Comparison of ENCODE assay signal across 16 cellular contexts in genomic region chr5:175107028-175107588, GRCh38.
A peak's percentile ranks its signal among the peaks of the same experiment; 100 is the strongest.
DNase-seq lines count a peak whose midpoint lies in the region; ATAC-seq, FAIRE-seq and TF ChIP-seq lines count a peak whose summit lies in the region.
"Had no signal": no experiment of that assay in that cellular context is flagged by ENCODE, and none has a peak within 500 bp of the region (broad histone marks: within the 10 kb centered on the region; RNA-seq: fewer than 3 reads in every experiment).

No MANE protein-coding gene starts in this region.

- no peaks in the 10 kb centered on the region for H3K27me3 ChIP-seq in HepG2 (ENCODE audit: control insufficient read depth in 1 of 2, insufficient read depth in 2 of 2, low read length in 2 of 2)
- H3K27me3 ChIP-seq: BLaER1 treated with 17β-estradiol and CSF1 and Interleukin-3, amounts not matched to agents 10 nM and 100 nM had no signal

- peak; percentile 3 for DNase-seq in DMS153 treated with DMSO at 0.1 percent for 48 hours (lab: John Stamatoyannopoulos, UW; ENCODE audit: unreplicated experiment)
- DNase-seq in DMS153 (lab: John Stamatoyannopoulos, UW): no peak
- peak; percentile 47 for DNase-seq in NCI-H748 (lab: John Stamatoyannopoulos, UW; ENCODE audit: unreplicated experiment)
- DNase-seq in NCI-H748 treated with DMSO at 0.1 percent for 48 hours (lab: John Stamatoyannopoulos, UW): no peak
- DNase-seq in HepG2 (ENCODE audit: low spot score): no peak
- no peak for DNase-seq in RWPE1 (ENCODE audit: low spot score)
- DNase-seq in nucleus accumbens (lab: John Stamatoyannopoulos, UW): no peak
- DNase-seq: Calu3; CD8-positive, alpha-beta T cell; DMS79 treated with DMSO at 0.1 percent for 48 hours; GF-D8; GOT3; H9 had no signal

- TF ChIP-seq CTCF in HepG2 (CRISPR knock-in tag; IDR thresholded peaks at IDR 0.05) (no peak), RWPE1 (conservative IDR thresholded peaks at IDR 0.05; ENCODE audit: low read depth) (no peak)

- no peaks in the 10 kb centered on the region for H4K20me1 ChIP-seq in HepG2 (ENCODE audit: insufficient read depth, low read length)
- H4K20me1 ChIP-seq: BLaER1 treated with 17β-estradiol and CSF1 and Interleukin-3, amounts not matched to agents 10 nM and 100 nM had no signal

- H3K4me3 ChIP-seq in HepG2 (replicated peaks in 1 of 3; ENCODE audit: insufficient read depth in 1 of 3, low read depth in 2 of 3, low read length in 3 of 3): no peak overlapping the region
- H3K4me3 ChIP-seq: BLaER1 treated with 17β-estradiol and CSF1 and Interleukin-3, amounts not matched to agents 10 nM and 100 nM had no signal

- TF ChIP-seq EP300 in HepG2 (IDR thresholded peaks at IDR 0.05; ENCODE audit: low read depth in 2 of 2, low read length in 2 of 2) (no peak), HepG2 (CRISPR knock-in tag; IDR thresholded peaks at IDR 0.05; ENCODE audit: borderline replicate concordance) (no peak)

- peaks cover 9% of the 10 kb centered on the region for H3K9me3 ChIP-seq in HepG2 (ENCODE audit: low read length)

- H2AFZ ChIP-seq in HepG2 (ENCODE audit: low read length): no peak overlapping the region

- intact Hi-C loops in HepG2 (cut with micrococcal nuclease; ENCODE audit: unreplicated experiment): no loop called here

- ATAC-seq in HepG2: no peak
- no peak for ATAC-seq in GM21360 (IDR thresholded peaks at IDR 0.05; ENCODE audit: unreplicated experiment)
- ATAC-seq: CD8-positive, alpha-beta T cell had no signal

- no TSS peak for BruUV-seq in HepG2 (replicated peaks; lab: Mats Ljungman, UMichigan)

- CTCF ChIA-PET in HepG2 (lab: Yijun Ruan, JAX; ENCODE audit: low intra/inter-chr PET ratio, low total read pairs) (no interaction called here), RWPE1 (lab: Yijun Ruan, JAX) (interaction anchor here (0.6 kb wide), 1 partner anchor 37 kb away, joined by 3 read pairs; no protein-coding TSS in a partner anchor)

- H3K9ac ChIP-seq in HepG2 (ENCODE audit: insufficient read depth, low read depth, low read length): no peak overlapping the region
- H3K9ac ChIP-seq: BLaER1 treated with 17β-estradiol and CSF1 and Interleukin-3, amounts not matched to agents 10 nM and 100 nM had no signal

- in situ Hi-C loops in HepG2 (cut with HindIII; ENCODE audit: extremely low pct_ligation_motif_present, low pct_unique_long_range_greater_than_20kb): no loop called here

- FAIRE-seq in HepG2 (lab: Jason Lieb, UNC): no peak

- H3K79me2 ChIP-seq in HepG2 (ENCODE audit: insufficient read depth, low read length): no peaks in the 10 kb centered on the region

- H3K27ac ChIP-seq in HepG2 (ENCODE audit: extremely low read length, insufficient read depth, low read length) (no peak overlapping the region), RWPE1 (no peak overlapping the region)
- H3K27ac ChIP-seq: 22Rv1; BLaER1 treated with 17β-estradiol and CSF1 and Interleukin-3, amounts not matched to agents 10 nM and 100 nM had no signal

- no peak for TF ChIP-seq RAD21 in HepG2 (CRISPR knock-in tag; IDR thresholded peaks at IDR 0.05)

- POLR2A ChIA-PET in HepG2 (lab: Yijun Ruan, JAX): no interaction called here
- POLR2A ChIA-PET in RWPE1 (lab: Yijun Ruan, JAX; ENCODE audit: low non-redundant PET): no interaction called here

- TF ChIP-seq POLR2A in HepG2 (IDR thresholded peaks at IDR 0.05; ENCODE audit: insufficient read depth in 1 of 2, low read depth in 2 of 2, low read length in 2 of 2): no peak

- H3K36me3 ChIP-seq in HepG2 (replicated peaks in 1 of 2; ENCODE audit: control insufficient read depth in 1 of 2, insufficient read depth in 2 of 2, low read length in 2 of 2): no peaks in the 10 kb centered on the region
- H3K36me3 ChIP-seq: BLaER1 treated with 17β-estradiol and CSF1 and Interleukin-3, amounts not matched to agents 10 nM and 100 nM had no signal

- no peaks in the 10 kb centered on the region for H3K4me1 ChIP-seq in HepG2 (ENCODE audit: insufficient read depth, low read length)

- no peak overlapping the region for H3K4me2 ChIP-seq in HepG2 (ENCODE audit: low read depth, low read length)
- H3K4me2 ChIP-seq: BLaER1 treated with 17β-estradiol and CSF1 and Interleukin-3, amounts not matched to agents 10 nM and 100 nM had no signal

- 33% methylated on average over 1 of the region's 1 CpG for WGBS in HepG2 (ENCODE audit: low lambda C conversion rate)

TF ChIP-seq in HepG2, 621 proteins besides CTCF, POLR2A, EP300 and RAD21:
- TF ChIP-seq ZNF292 (CRISPR knock-in tag; IDR thresholded peaks at IDR 0.05; ENCODE audit: borderline replicate concordance, low read depth) (no peak), PATZ1 (CRISPR knock-in tag; IDR thresholded peaks at IDR 0.05) (no peak), ZNF205 (CRISPR knock-in tag; IDR thresholded peaks at IDR 0.05) (no peak), MAFK (conservative IDR thresholded peaks at IDR 0.05 in 1 of 2, IDR thresholded peaks at IDR 0.05 in 1 of 2; ENCODE audit: low read length in 2 of 2) (peak in 1 of 2 experiments; percentile 25; a peak in 1 of 4 replicates), HINFP (CRISPR knock-in tag; IDR thresholded peaks at IDR 0.05; ENCODE audit: low read depth) (no peak), ZFP62 (CRISPR knock-in tag; IDR thresholded peaks at IDR 0.05) (no peak), MAFF (IDR thresholded peaks at IDR 0.05; ENCODE audit: low read depth, low read length) (0 out of 2 replicates have a peak, but pooled peaks have one; percentile 24)

Comparison
In these comparisons a context has a peak if more than half of its experiments do, and no peak if none do; other contexts are left out.
1. DNase-seq: peak in DMS153 treated with DMSO at 0.1 percent for 48 hours (single experiment) and NCI-H748 (single experiment); none in DMS153 (single experiment), NCI-H748 treated with DMSO at 0.1 percent for 48 hours (single experiment), HepG2 (single experiment), RWPE1 (single experiment) and nucleus accumbens (0 of 56).